8 cellular contexts compared by ENCODE assay signal in genomic region chr7:87875151-87876039, GRCh38. TPM values are rescaled to one million over a fixed set of nuclear protein-coding genes. Genes with fewer than 3 reads are reported as not detected.
A peak's percentile ranks its signal among the peaks of the same experiment; 100 is the strongest.
DNase-seq lines count a peak whose midpoint lies in the region; ATAC-seq lines count a peak whose summit lies in the region.

No MANE protein-coding gene starts in this region.

- peaks cover 16% of the 10 kb centered on the region for H3F3A ChIP-seq in GM23248 (ENCODE audit: insufficient read depth)

- H3K4me2 ChIP-seq in GM23248 (ENCODE audit: unreplicated experiment): peak overlapping the region; percentile 91

- peak overlapping the region; percentile 98 for H2AFZ ChIP-seq in GM23248

- H3K27ac Mint-ChIP-seq in activated CD4-positive, alpha-beta T cell treated with anti-CD3 and anti-CD28 coated beads, Interleukin-2, amount 10 ng/mL, durations not matched to agents 24 days and 14 days: peak overlapping the region; percentile 98

- no peaks in the 10 kb centered on the region for H4K20me1 ChIP-seq in GM23248 (ENCODE audit: insufficient read depth)

- peak overlapping the region; percentile 88 for H3K4me3 Mint-ChIP-seq in activated CD4-positive, alpha-beta T cell treated with anti-CD3 and anti-CD28 coated beads, Interleukin-2, amount 10 ng/mL, durations not matched to agents 24 days and 14 days

- intact Hi-C loops in activated CD4-positive, alpha-beta T cell treated with anti-CD3 and anti-CD28 coated beads, Interleukin-2, amount 10 ng/mL, durations not matched to agents 24 days and 14 days (cut with micrococcal nuclease): loop anchor here (1.0 to 5.0 kb wide), 8 partner anchors 12 to 723 kb away; partner anchors contain the start of genes ADAM22, DMTF1, RUNDC3B and TMEM243
- intact Hi-C loops in left ventricle myocardium superior (cut with micrococcal nuclease): no loop called here
- intact Hi-C loops in sciatic nerve (cut with DNase I): no loop called here

- DNase-seq in activated CD4-positive, alpha-beta T cell treated with anti-CD3 and anti-CD28 coated beads, Interleukin-2, amount 10 ng/mL, durations not matched to agents 24 days and 14 days: peak; percentile 65
- DNase-seq in activated CD4-positive, alpha-beta T cell treated with anti-CD3 and anti-CD28 coated beads, Interleukin-2, amount 50 U/mL, for 4 hours: no peak
- DNase-seq in GM23248 (peak; percentile 32), left ventricle myocardium superior (peak; percentile 50), sciatic nerve (ENCODE audit: low spot score) (peak; percentile 66), HK-2 (ENCODE audit: unreplicated experiment) (no peak)
- peak; percentile 13 for DNase-seq in activated naive CD4-positive, alpha-beta T cell treated with anti-CD3 and anti-CD28 coated beads, Interleukin-2, amount 50 U/mL, for 16 hours

- H3K27me3 Mint-ChIP-seq in activated CD4-positive, alpha-beta T cell treated with anti-CD3 and anti-CD28 coated beads, Interleukin-2, amount 10 ng/mL, durations not matched to agents 24 days and 14 days: no peaks in the 10 kb centered on the region

- H3K4me1 ChIP-seq in GM23248 (ENCODE audit: insufficient read depth): peaks cover 19% of the 10 kb centered on the region

- in situ Hi-C loops in GM23248 (cut with MboI): no loop called here

- peak; percentile 48 for ATAC-seq in left ventricle myocardium superior
- no peak for ATAC-seq in sciatic nerve

- peaks cover 43% of the 10 kb centered on the region for H3K4me1 Mint-ChIP-seq in activated CD4-positive, alpha-beta T cell treated with anti-CD3 and anti-CD28 coated beads, Interleukin-2, amount 10 ng/mL, durations not matched to agents 24 days and 14 days

- peaks cover 45% of the 10 kb centered on the region for H3K36me3 Mint-ChIP-seq in activated CD4-positive, alpha-beta T cell treated with anti-CD3 and anti-CD28 coated beads, Interleukin-2, amount 10 ng/mL, durations not matched to agents 24 days and 14 days (ENCODE audit: low read depth)

- H3K27ac ChIP-seq in GM23248 (peak overlapping the region; percentile 92), KOPT-K1 (ENCODE audit: low read depth, low read length, poor library complexity, severe bottlenecking) (peak overlapping the region; percentile 90)

- H3K27me3 ChIP-seq in GM23248 (replicated peaks; ENCODE audit: insufficient read depth): no peaks in the 10 kb centered on the region

- H3K9me3 ChIP-seq in GM23248 (ENCODE audit: low read depth): no peaks in the 10 kb centered on the region
- peaks cover 27% of the 10 kb centered on the region for H3K9me3 ChIP-seq in KOPT-K1 (ENCODE audit: insufficient read depth, low read length, poor library complexity, severe bottlenecking)

- WGBS in GM23248 (ENCODE audit: low coverage in 1 of 2, low lambda C conversion rate in 2 of 2, missing lambda C conversion rate in 2 of 2), 2 experiments: 4% methylated on average over 33 to 35 of the region's 35 CpGs

- no peaks in the 10 kb centered on the region for H3K9me2 ChIP-seq in GM23248 (ENCODE audit: insufficient read depth)

- H3K36me3 ChIP-seq in GM23248 (ENCODE audit: low read depth) (0 out of 2 replicates have a peak, but pooled peaks cover under 1% of the 10 kb centered on the region), KOPT-K1 (ENCODE audit: insufficient read depth, low read length) (peaks cover 52% of the 10 kb centered on the region)

- peak overlapping the region; percentile 94 for H3K9ac ChIP-seq in GM23248

- peaks cover 88% of the 10 kb centered on the region for H3K79me2 ChIP-seq in GM23248 (ENCODE audit: insufficient read depth)

- H3K9me3 Mint-ChIP-seq in activated CD4-positive, alpha-beta T cell treated with anti-CD3 and anti-CD28 coated beads, Interleukin-2, amount 10 ng/mL, durations not matched to agents 24 days and 14 days: peaks cover 8% of the 10 kb centered on the region

- peak overlapping the region; percentile 96 for H3K4me3 ChIP-seq in GM23248

RNA-seq across cellular contexts. Expression of gene SLC25A40, which starts 0.8 kb away (rescaled TPM):
- total RNA-seq in activated CD4-positive, alpha-beta T cell treated with anti-CD3 and anti-CD28 coated beads, Interleukin-2, amount 10 ng/mL, durations not matched to agents 24 days and 14 days: 43.3 and 51.0 TPM in 2 replicates
- total RNA-seq in GM23248 (2014; rRNA removed; shearing (Covaris generic)): 4.2 and 19.0 TPM in 2 replicates
- 6.3 and 7.0 TPM in 2 replicates for polyA plus RNA-seq in GM23248 (2016; fragmentation: Nextera tagmentation; extraction: Ambion mirVana)
- total RNA-seq in left ventricle myocardium superior (32.1 TPM), sciatic nerve (29.9 TPM)

RNA-seq across cellular contexts. Expression of gene DBF4, which starts 0.9 kb away (rescaled TPM):
- total RNA-seq in activated CD4-positive, alpha-beta T cell treated with anti-CD3 and anti-CD28 coated beads, Interleukin-2, amount 10 ng/mL, durations not matched to agents 24 days and 14 days: 65.7 and 74.8 TPM in 2 replicates
- 7.7 and 26.2 TPM in 2 replicates for total RNA-seq in GM23248 (2014; rRNA removed; shearing (Covaris generic))
- polyA plus RNA-seq in GM23248 (2016; fragmentation: Nextera tagmentation; extraction: Ambion mirVana): 14.7 and 15.5 TPM in 2 replicates
- total RNA-seq in left ventricle myocardium superior (1.5 TPM), sciatic nerve (9.2 TPM)

RNA-seq across cellular contexts. Expression of gene ADAM22, which starts 58.7 kb away (rescaled TPM):
- total RNA-seq in activated CD4-positive, alpha-beta T cell treated with anti-CD3 and anti-CD28 coated beads, Interleukin-2, amount 10 ng/mL, durations not matched to agents 24 days and 14 days: 1.5 and 1.7 TPM in 2 replicates
- 0.54 TPM in 1 of 2 replicates, not detected in the other for total RNA-seq in GM23248 (2014; rRNA removed; shearing (Covaris generic))
- 0.09 TPM in 1 of 2 replicates, not detected in the other for polyA plus RNA-seq in GM23248 (2016; fragmentation: Nextera tagmentation; extraction: Ambion mirVana)
- total RNA-seq in left ventricle myocardium superior (1.7 TPM), sciatic nerve (8.5 TPM)

Comparison
In these comparisons a context has a peak if more than half of its experiments do, and no peak if none do; other contexts are left out.
1. DNase-seq: peak in activated CD4-positive, alpha-beta T cell treated with anti-CD3 and anti-CD28 coated beads, Interleukin-2, amount 10 ng/mL, durations not matched to agents 24 days and 14 days (single experiment), GM23248 (single experiment), activated naive CD4-positive, alpha-beta T cell treated with anti-CD3 and anti-CD28 coated beads, Interleukin-2, amount 50 U/mL, for 16 hours (single experiment), left ventricle myocardium superior (single experiment) and sciatic nerve (single experiment); none in activated CD4-positive, alpha-beta T cell treated with anti-CD3 and anti-CD28 coated beads, Interleukin-2, amount 50 U/mL, for 4 hours (0 of 2) and HK-2 (single experiment).